ENCODE assay signal across 8 cellular contexts in genomic region chr20:32336918-32337347, GRCh38. TPM values are rescaled to one million over a fixed set of nuclear protein-coding genes. Genes with fewer than 3 reads are reported as not detected.
A peak's percentile ranks its signal among the peaks of the same experiment; 100 is the strongest.
DNase-seq lines count a peak whose midpoint lies in the region; ATAC-seq and TF ChIP-seq lines count a peak whose summit lies in the region.

No MANE protein-coding gene starts in this region.

- H3K27ac ChIP-seq in gastrocnemius medialis = no peak overlapping the region

- H3K27me3 ChIP-seq in BJ (ENCODE audit: control insufficient read depth, insufficient read depth, low read length) = no peaks in the 10 kb centered on the region
- H3K27me3 ChIP-seq in gastrocnemius medialis = no peaks in the 10 kb centered on the region

- H3K36me3 ChIP-seq in BJ (ENCODE audit: control insufficient read depth, insufficient read depth, low read length) (peaks cover 4% of the 10 kb centered on the region; the same call in 1 of the 2 replicates), gastrocnemius medialis (peaks cover 0 to 1% of the 10 kb centered on the region in 2 donors)

- intact Hi-C loops in gastrocnemius medialis (cut with DNase I; ENCODE audit: low total_unique reads) = loop anchor here (2.0 to 10.0 kb wide), 3 partner anchors 120 to 318 kb away; no protein-coding TSS in a partner anchor

- H3K9me3 ChIP-seq in gastrocnemius medialis = no peaks in the 10 kb centered on the region

- peaks cover 0 to 13% of the 10 kb centered on the region in 2 donors for H3K4me1 ChIP-seq in gastrocnemius medialis

- in situ Hi-C loops in SK-MEL-5 (cut with HindIII; ENCODE audit: low pct_unique_long_range_greater_than_20kb, low sequenced_read_pairs) = no loop called here
- in situ Hi-C loops in gastrocnemius medialis (cut with MboI; ENCODE audit: low sequenced_read_pairs in 4 of 4) = no loop called here

- POLR2A ChIA-PET in BJ (lab: Charles Lee) = no interaction called here
- POLR2A ChIA-PET in HEK293T (lab: Yijun Ruan, JAX) = no interaction called here

- no peak for TF ChIP-seq POLR2A in gastrocnemius medialis (IDR thresholded peaks at IDR 0.05)

- CTCF ChIA-PET in BJ (lab: Yijun Ruan, JAX) (interaction anchor here (0.7 to 2.1 kb wide), 13 partner anchors 9 to 316 kb away, joined by 3 to 10 read pairs (median 3); no protein-coding TSS in a partner anchor), HEK293T (lab: Yijun Ruan, JAX) (interaction anchor here (1.6 kb wide), 1 partner anchor 121 kb away, joined by 4 read pairs; no protein-coding TSS in a partner anchor)

- TF ChIP-seq CTCF in BJ (IDR thresholded peaks at IDR 0.05; ENCODE audit: insufficient read depth, low read depth, low read length) (peak; percentile 70), fibroblast of pulmonary artery (IDR thresholded peaks at IDR 0.05; ENCODE audit: low read length, missing control alignments) (peak; percentile 73), gastrocnemius medialis (IDR thresholded peaks at IDR 0.05 in 4 of 5, conservative IDR thresholded peaks at IDR 0.05 in 1 of 5) (peak in 4 of 5 experiments; percentile 12 to 53 (median 39))

- DNase-seq in BJ (ENCODE audit: low read depth) (no peak), HEK293T (ENCODE audit: extremely low spot score) (peak; percentile 33), SK-MEL-5 (ENCODE audit: low read depth, low spot score) (peak; percentile 74), fibroblast of pulmonary artery (ENCODE audit: low read depth) (peak; percentile 59), gastrocnemius medialis (no peak), DMS79 treated with DMSO at 0.1 percent for 48 hours (lab: John Stamatoyannopoulos, UW) (no peak), NCI-H774 (lab: John Stamatoyannopoulos, UW) (no peak)

- H3K4me3 ChIP-seq in BJ (ENCODE audit: low read depth, low read length) = no peak overlapping the region
- no peak overlapping the region for H3K4me3 ChIP-seq in fibroblast of pulmonary artery (replicated peaks; ENCODE audit: low read depth, low read length)
- no peak overlapping the region for H3K4me3 ChIP-seq in gastrocnemius medialis

- ATAC-seq in gastrocnemius medialis = peak in 1 of 2 donors; percentile 33
- no peak for ATAC-seq in HG03571 (IDR thresholded peaks at IDR 0.05; ENCODE audit: unreplicated experiment)

TF ChIP-seq in HEK293T, 16 proteins besides CTCF, POLR2A, EP300 and RAD21:
- TF ChIP-seq SUZ12 (IDR thresholded peaks at IDR 0.05) = no peak
- no peak for TF ChIP-seq FOXK2 (IDR thresholded peaks at IDR 0.05)
- no peak for TF ChIP-seq PKNOX1 (IDR thresholded peaks at IDR 0.05)
- no peak for TF ChIP-seq SP1 (IDR thresholded peaks at IDR 0.05)
- TF ChIP-seq ZNF384 (IDR thresholded peaks at IDR 0.05) = no peak
- no peak for TF ChIP-seq CTBP1 (IDR thresholded peaks at IDR 0.05; ENCODE audit: borderline replicate concordance)

RNA-seq across cellular contexts. Expression of gene ASXL1, which starts 21.2 kb away (rescaled TPM):
- 31.6 and 40.8 TPM in 2 replicates for polyA plus RNA-seq in BJ (2011; rRNA removed)
- polyA minus RNA-seq in BJ (2011; rRNA and poly(A)+ RNA removed) = 57.6 and 64.2 TPM in 2 replicates
- 22.6 and 29.1 TPM in 2 replicates for total RNA-seq in SK-MEL-5 (2014; rRNA removed; shearing (Covaris generic))
- polyA plus RNA-seq in SK-MEL-5 (2015; cell fraction: cytosol; rRNA removed) = 32.6 and 39.6 TPM in 2 replicates
- polyA plus RNA-seq in SK-MEL-5 (2015; cell fraction: nucleus; rRNA removed) = 162 and 172 TPM in 2 replicates
- 10 to 100 TPM; 21.8 to 36.6 (median 28.4) TPM for total RNA-seq in gastrocnemius medialis

RNA-seq across cellular contexts. Expression of gene KIF3B, which starts 59.5 kb away (rescaled TPM):
- 20.9 and 25.2 TPM in 2 replicates for polyA plus RNA-seq in BJ (2011; rRNA removed)
- polyA minus RNA-seq in BJ (2011; rRNA and poly(A)+ RNA removed) = 15.3 and 15.5 TPM in 2 replicates
- 22.1 and 26.5 TPM in 2 replicates for total RNA-seq in SK-MEL-5 (2014; rRNA removed; shearing (Covaris generic))
- 29.8 and 43.7 TPM in 2 replicates for polyA plus RNA-seq in SK-MEL-5 (2015; cell fraction: cytosol; rRNA removed)
- polyA plus RNA-seq in SK-MEL-5 (2015; cell fraction: nucleus; rRNA removed) = 8.3 and 10.0 TPM in 2 replicates
- total RNA-seq in gastrocnemius medialis = 1 to 10 TPM; 4.8 to 8.7 (median 6.4) TPM

Comparison
In these comparisons a context has a peak if more than half of its experiments do, and no peak if none do; other contexts are left out.
1. DNase-seq: peak in HEK293T (single experiment), SK-MEL-5 (single experiment) and fibroblast of pulmonary artery (single experiment); none in BJ (single experiment), gastrocnemius medialis (0 of 2), DMS79 treated with DMSO at 0.1 percent for 48 hours (single experiment) and NCI-H774 (single experiment).
2. Peak in every context shown above with its lines, with median percentiles within 50 percentile points of each other: CTCF ChIP-seq.